ENCODE assay signal across 8 cellular contexts in the genomic region with DNA sequence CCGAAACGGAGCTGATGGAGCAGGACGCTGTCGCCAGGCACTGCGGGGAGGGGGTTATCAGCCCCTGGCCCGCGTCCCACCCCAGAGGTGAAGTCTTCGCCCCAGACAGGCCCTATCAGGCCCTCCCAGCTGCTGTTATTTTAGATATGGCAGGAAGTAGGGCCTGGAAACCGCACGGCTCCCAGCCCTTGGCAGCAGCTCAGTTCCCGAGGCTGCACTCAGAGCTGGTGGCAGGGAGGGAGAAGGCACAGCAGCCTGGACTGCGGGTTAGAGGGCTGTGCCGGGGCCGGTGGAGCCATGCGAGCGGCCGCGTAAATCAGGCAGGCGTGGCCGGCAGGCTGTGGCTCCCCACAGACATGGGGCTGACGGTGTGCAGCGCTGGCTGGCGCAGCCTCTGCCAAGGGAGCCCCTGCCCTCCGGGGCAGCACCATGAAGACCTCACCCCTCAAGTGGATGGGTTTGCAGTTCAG.
A peak's percentile ranks its signal among the peaks of the same experiment; 100 is the strongest.
DNase-seq lines count a peak whose midpoint lies in the region; ATAC-seq, FAIRE-seq and TF ChIP-seq lines count a peak whose summit lies in the region.

No MANE protein-coding gene starts in this region.

- no peaks in the 10 kb centered on the region for H3K79me2 ChIP-seq in GM12878 (ENCODE audit: control insufficient read depth, insufficient read depth, low read length)
- no peaks in the 10 kb centered on the region for H3K79me2 ChIP-seq in smooth muscle cell (ENCODE audit: low read depth)

- no peaks in the 10 kb centered on the region for H3K27me3 ChIP-seq in GM12878 (replicated peaks in 1 of 2; ENCODE audit: control insufficient read depth in 2 of 2, insufficient read depth in 2 of 2, low read length in 1 of 2)
- H3K27me3 ChIP-seq in smooth muscle cell (ENCODE audit: low read depth), result no peaks in the 10 kb centered on the region

- no peak for FAIRE-seq in GM12878 (lab: Jason Lieb, UNC)

- H2AFZ ChIP-seq in GM12878 (ENCODE audit: control insufficient read depth, low read depth, low read length), result peak overlapping the region; percentile 16; the same call in 1 of the 2 replicates
- no peak overlapping the region for H2AFZ ChIP-seq in smooth muscle cell (ENCODE audit: low read depth)

- POLR2A ChIA-PET in GM12878 (lab: Charles Lee), result interaction anchor here (0.7 to 1.6 kb wide), 3 partner anchors 16 to 109 kb away, joined by 3 to 5 read pairs (median 5); no protein-coding TSS in a partner anchor

- CTCF ChIA-PET in GM12878 (lab: Yijun Ruan, JAX), result no interaction called here

- intact Hi-C loops in GM12878 (cut with micrococcal nuclease; ENCODE audit: unreplicated experiment), result loop anchor here (5.0 kb wide), 1 partner anchor 40 kb away; no protein-coding TSS in a partner anchor

- TF ChIP-seq EP300 in GM12878 (IDR thresholded peaks at IDR 0.05; ENCODE audit: borderline replicate concordance in 1 of 2, control insufficient read depth in 1 of 2, low read depth in 2 of 2, low read length in 2 of 2), result no peak

- H3K4me2 ChIP-seq in GM12878 (ENCODE audit: control insufficient read depth, insufficient read depth) (peak overlapping the region; percentile 60), smooth muscle cell (peak overlapping the region; percentile 59)

- SMC1A ChIA-PET in GM12878 (lab: Charles Lee; ENCODE audit: uncharacterized antibody, unreplicated experiment), result no interaction called here

- H3K4me3 ChIP-seq in GM12878, result no peak overlapping the region
- no peak overlapping the region for H3K4me3 ChIP-seq in smooth muscle cell

- H3F3A ChIP-seq in smooth muscle cell (ENCODE audit: low read depth), result peaks cover 5% of the 10 kb centered on the region

- ATAC-seq in GM12878, result peak; percentile 28

- RAD21 ChIA-PET in GM12878 (lab: Charles Lee; ENCODE audit: unreplicated experiment), result interaction anchor here (1.0 to 4.1 kb wide), 3 partner anchors 16 to 71 kb away, joined by 3 to 19 read pairs (median 5); no protein-coding TSS in a partner anchor

- 52% methylated on average over 24 of the region's 24 CpGs for WGBS in GM12878 (ENCODE audit: insufficient coverage, insufficient replicate concordance, low lambda C conversion rate, missing lambda C conversion rate)
- 52% methylated on average over 24 of the region's 24 CpGs for WGBS in smooth muscle cell (ENCODE audit: low lambda C conversion rate)

- TF ChIP-seq CTCF in GM12878 (IDR thresholded peaks at IDR 0.05 in 2 of 3, conservative IDR thresholded peaks at IDR 0.05 in 1 of 3; ENCODE audit: control insufficient read depth in 2 of 3, extremely low read depth in 1 of 3, insufficient read depth in 1 of 3, low read depth in 3 of 3, low read length in 3 of 3) (no peak), smooth muscle cell (IDR thresholded peaks at IDR 0.05; ENCODE audit: borderline replicate concordance, insufficient read depth, poor library complexity, severe bottlenecking) (no peak)

- H4K20me1 ChIP-seq in GM12878 (ENCODE audit: control insufficient read depth, insufficient read depth) (no peaks in the 10 kb centered on the region), smooth muscle cell (ENCODE audit: low read depth) (no peaks in the 10 kb centered on the region)

- no peak overlapping the region; the same call in 1 of the 2 replicates for H3K27ac ChIP-seq in GM12878 (ENCODE audit: control insufficient read depth, insufficient read depth)
- H3K27ac ChIP-seq in smooth muscle cell (ENCODE audit: low read depth), result peak overlapping the region; percentile 88

- no peak overlapping the region for H3K9ac ChIP-seq in GM12878 (ENCODE audit: control insufficient read depth, insufficient read depth, low read length)
- peak overlapping the region; percentile 58 for H3K9ac ChIP-seq in smooth muscle cell (ENCODE audit: low read depth)

- H3K4me1 ChIP-seq in GM12878 (ENCODE audit: control insufficient read depth, insufficient read depth, low read length), result peaks cover 33% of the 10 kb centered on the region
- peaks cover 13% of the 10 kb centered on the region for H3K4me1 ChIP-seq in smooth muscle cell (ENCODE audit: low read depth)

- TF ChIP-seq RAD21 in GM12878 (IDR thresholded peaks at IDR 0.05; ENCODE audit: insufficient read depth, low read depth, low read length), result no peak

- BruUV-seq in GM12878 (replicated peaks; lab: Mats Ljungman, UMichigan), result no TSS peak

- H3K9me3 ChIP-seq in GM12878 (replicated peaks; ENCODE audit: control insufficient read depth, insufficient read depth, low read length), result no peaks in the 10 kb centered on the region
- H3K9me3 ChIP-seq in smooth muscle cell (replicated peaks; ENCODE audit: low read depth), result no peaks in the 10 kb centered on the region

- DNase-seq in EH (ENCODE audit: low read depth) (peak; percentile 71), LHCN-M2 (ENCODE audit: low read depth) (peak; percentile 56), GM12878 (ENCODE audit: low read depth, low spot score) (no peak), islet precursor cell (peak; percentile 56), smooth muscle cell (lab: John Stamatoyannopoulos, UW; ENCODE audit: unreplicated experiment) (no peak), HuH-7 (ENCODE audit: low spot score) (no peak), NCI-H774 (lab: John Stamatoyannopoulos, UW) (no peak), ACHN (no peak)

- no peaks in the 10 kb centered on the region for H3K36me3 ChIP-seq in GM12878 (ENCODE audit: control insufficient read depth in 2 of 2, insufficient read depth in 2 of 2, low read length in 1 of 2)
- H3K36me3 ChIP-seq in smooth muscle cell (ENCODE audit: low read depth), result no peaks in the 10 kb centered on the region

- in situ Hi-C loops in GM12878 (cut with MboI) (no loop called here), ACHN (cut with HindIII; ENCODE audit: low pct_ligation_motif_present, low pct_unique_long_range_greater_than_20kb, low sequenced_read_pairs) (no loop called here)

- peak; percentile 28; the same call in 1 of the 2 replicates for TF ChIP-seq POLR2A in GM12878 (IDR thresholded peaks at IDR 0.05; ENCODE audit: low read depth, low read length)

TF ChIP-seq in GM12878, 131 proteins besides CTCF, POLR2A, EP300 and RAD21:
- TF ChIP-seq ZBED1 (IDR thresholded peaks at IDR 0.05; ENCODE audit: borderline replicate concordance) (no peak), EED (IDR thresholded peaks at IDR 0.05; ENCODE audit: low read depth) (0 out of 2 replicates have a peak, but pooled peaks have one; percentile 5), BHLHE40 (IDR thresholded peaks at IDR 0.05; ENCODE audit: borderline replicate concordance in 1 of 2, low read depth in 2 of 2, low read length in 1 of 2) (peak in 1 of 2 experiments; percentile 11; a peak in 1 of 4 replicates), PAX5 (IDR thresholded peaks at IDR 0.05; ENCODE audit: borderline replicate concordance, low read depth, low read length) (peak; percentile 88)
- TF ChIP-seq, protein P1, sequence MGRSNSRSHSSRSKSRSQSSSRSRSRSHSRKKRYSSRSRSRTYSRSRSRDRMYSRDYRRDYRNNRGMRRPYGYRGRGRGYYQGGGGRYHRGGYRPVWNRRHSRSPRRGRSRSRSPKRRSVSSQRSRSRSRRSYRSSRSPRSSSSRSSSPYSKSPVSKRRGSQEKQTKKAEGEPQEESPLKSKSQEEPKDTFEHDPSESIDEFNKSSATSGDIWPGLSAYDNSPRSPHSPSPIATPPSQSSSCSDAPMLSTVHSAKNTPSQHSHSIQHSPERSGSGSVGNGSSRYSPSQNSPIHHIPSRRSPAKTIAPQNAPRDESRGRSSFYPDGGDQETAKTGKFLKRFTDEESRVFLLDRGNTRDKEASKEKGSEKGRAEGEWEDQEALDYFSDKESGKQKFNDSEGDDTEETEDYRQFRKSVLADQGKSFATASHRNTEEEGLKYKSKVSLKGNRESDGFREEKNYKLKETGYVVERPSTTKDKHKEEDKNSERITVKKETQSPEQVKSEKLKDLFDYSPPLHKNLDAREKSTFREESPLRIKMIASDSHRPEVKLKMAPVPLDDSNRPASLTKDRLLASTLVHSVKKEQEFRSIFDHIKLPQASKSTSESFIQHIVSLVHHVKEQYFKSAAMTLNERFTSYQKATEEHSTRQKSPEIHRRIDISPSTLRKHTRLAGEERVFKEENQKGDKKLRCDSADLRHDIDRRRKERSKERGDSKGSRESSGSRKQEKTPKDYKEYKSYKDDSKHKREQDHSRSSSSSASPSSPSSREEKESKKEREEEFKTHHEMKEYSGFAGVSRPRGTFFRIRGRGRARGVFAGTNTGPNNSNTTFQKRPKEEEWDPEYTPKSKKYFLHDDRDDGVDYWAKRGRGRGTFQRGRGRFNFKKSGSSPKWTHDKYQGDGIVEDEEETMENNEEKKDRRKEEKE (IDR thresholded peaks at IDR 0.05), result no peak

Comparison
In these comparisons a context has a peak if more than half of its experiments do, and no peak if none do; other contexts are left out.
1. DNase-seq: peak in EH (single experiment), LHCN-M2 (single experiment) and islet precursor cell (single experiment); none in GM12878 (single experiment), smooth muscle cell (single experiment), HuH-7 (single experiment), NCI-H774 (single experiment) and ACHN (single experiment).